1 cellular context compared by ENCODE assay signal in the genomic region with DNA sequence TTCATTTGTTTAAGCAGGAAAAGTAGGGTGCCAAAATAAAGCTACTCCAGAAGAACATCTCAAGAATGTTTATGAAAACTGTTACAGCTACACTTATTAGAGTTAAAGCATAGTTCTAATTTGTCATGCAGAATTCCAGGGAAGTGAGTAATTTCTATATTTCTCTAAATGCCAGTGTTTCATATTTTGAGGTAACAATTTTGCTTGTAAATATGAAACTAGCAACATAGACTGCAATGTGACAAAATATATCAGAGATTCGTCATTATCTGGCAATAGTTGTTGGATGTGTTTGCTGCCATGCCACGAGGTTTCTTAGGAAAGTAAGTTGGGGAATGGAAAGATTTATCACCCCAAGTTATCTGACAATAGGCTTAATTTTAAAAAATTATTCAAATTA.
TF ChIP-seq lines count a peak whose summit lies in the region.

No MANE protein-coding gene starts in this region.

TF ChIP-seq in A549, 52 proteins besides CTCF, POLR2A, EP300 and RAD21 (continued from another document):
- TF ChIP-seq ATOH8 (CRISPR knock-in tag; IDR thresholded peaks at IDR 0.05; ENCODE audit: low read depth), result no peak
- no peak for TF ChIP-seq ZC3H11A (IDR thresholded peaks at IDR 0.05)
- TF ChIP-seq HEYL (CRISPR knock-in tag; IDR thresholded peaks at IDR 0.05), result no peak
- no peak for TF ChIP-seq NFE2L2 (conservative IDR thresholded peaks at IDR 0.05; ENCODE audit: low read length)
- TF ChIP-seq FOXS1 (CRISPR knock-in tag; IDR thresholded peaks at IDR 0.05), result no peak
- no peak for TF ChIP-seq POLR2AphosphoS2 (conservative IDR thresholded peaks at IDR 0.05; ENCODE audit: low read length)
- TF ChIP-seq, protein P1, sequence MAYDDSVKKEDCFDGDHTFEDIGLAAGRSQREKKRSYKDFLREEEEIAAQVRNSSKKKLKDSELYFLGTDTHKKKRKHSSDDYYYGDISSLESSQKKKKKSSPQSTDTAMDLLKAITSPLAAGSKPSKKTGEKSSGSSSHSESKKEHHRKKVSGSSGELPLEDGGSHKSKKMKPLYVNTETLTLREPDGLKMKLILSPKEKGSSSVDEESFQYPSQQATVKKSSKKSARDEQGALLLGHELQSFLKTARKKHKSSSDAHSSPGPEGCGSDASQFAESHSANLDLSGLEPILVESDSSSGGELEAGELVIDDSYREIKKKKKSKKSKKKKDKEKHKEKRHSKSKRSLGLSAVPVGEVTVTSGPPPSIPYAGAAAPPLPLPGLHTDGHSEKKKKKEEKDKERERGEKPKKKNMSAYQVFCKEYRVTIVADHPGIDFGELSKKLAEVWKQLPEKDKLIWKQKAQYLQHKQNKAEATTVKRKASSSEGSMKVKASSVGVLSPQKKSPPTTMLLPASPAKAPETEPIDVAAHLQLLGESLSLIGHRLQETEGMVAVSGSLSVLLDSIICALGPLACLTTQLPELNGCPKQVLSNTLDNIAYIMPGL (CRISPR knock-in tag; IDR thresholded peaks at IDR 0.05; ENCODE audit: borderline replicate concordance), result no peak
- peak; percentile 82; the same call in 1 of the 2 replicates for TF ChIP-seq GATA3 (IDR thresholded peaks at IDR 0.05; ENCODE audit: borderline replicate concordance)
- no peak for TF ChIP-seq HDAC2 (IDR thresholded peaks at IDR 0.05)
- TF ChIP-seq ELK1 (IDR thresholded peaks at IDR 0.05; ENCODE audit: low read depth, low read length), result no peak
- peak in 1 of 2 experiments; percentile 51; a peak in 2 of 4 replicates for TF ChIP-seq CEBPB (IDR thresholded peaks at IDR 0.05)
- TF ChIP-seq HOXB13 (CRISPR knock-in tag; IDR thresholded peaks at IDR 0.05; ENCODE audit: low read depth), result no peak
- TF ChIP-seq ZFP36 (IDR thresholded peaks at IDR 0.05; ENCODE audit: borderline replicate concordance, partially characterized antibody), result no peak
- peak; percentile 37; the same call in 1 of the 2 replicates for TF ChIP-seq JUNB (IDR thresholded peaks at IDR 0.05)
- 0 out of 2 replicates have a peak, but pooled peaks have one; percentile 51 for TF ChIP-seq HOXB5 (CRISPR knock-in tag; IDR thresholded peaks at IDR 0.05)
- TF ChIP-seq RFX5 (IDR thresholded peaks at IDR 0.05), result no peak
- TF ChIP-seq REST (IDR thresholded peaks at IDR 0.05), result no peak
- no peak for TF ChIP-seq TFCP2L1 (CRISPR knock-in tag; IDR thresholded peaks at IDR 0.05)
- TF ChIP-seq CHD4 (IDR thresholded peaks at IDR 0.05; ENCODE audit: borderline replicate concordance), result no peak
- TF ChIP-seq ESRRA (IDR thresholded peaks at IDR 0.05; ENCODE audit: borderline replicate concordance, low read length), result no peak
- no peak for TF ChIP-seq JUN (IDR thresholded peaks at IDR 0.05)
- TF ChIP-seq, protein P2, sequence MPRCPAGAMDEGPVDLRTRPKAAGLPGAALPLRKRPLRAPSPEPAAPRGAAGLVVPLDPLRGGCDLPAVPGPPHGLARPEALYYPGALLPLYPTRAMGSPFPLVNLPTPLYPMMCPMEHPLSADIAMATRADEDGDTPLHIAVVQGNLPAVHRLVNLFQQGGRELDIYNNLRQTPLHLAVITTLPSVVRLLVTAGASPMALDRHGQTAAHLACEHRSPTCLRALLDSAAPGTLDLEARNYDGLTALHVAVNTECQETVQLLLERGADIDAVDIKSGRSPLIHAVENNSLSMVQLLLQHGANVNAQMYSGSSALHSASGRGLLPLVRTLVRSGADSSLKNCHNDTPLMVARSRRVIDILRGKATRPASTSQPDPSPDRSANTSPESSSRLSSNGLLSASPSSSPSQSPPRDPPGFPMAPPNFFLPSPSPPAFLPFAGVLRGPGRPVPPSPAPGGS (IDR thresholded peaks at IDR 0.05), result no peak
- no peak for TF ChIP-seq RARB (CRISPR knock-in tag; IDR thresholded peaks at IDR 0.05)
- TF ChIP-seq CBX2 (IDR thresholded peaks at IDR 0.05; ENCODE audit: borderline replicate concordance, low read depth), result no peak
- TF ChIP-seq PHF8 (IDR thresholded peaks at IDR 0.05; ENCODE audit: borderline replicate concordance, low read depth), result no peak
- TF ChIP-seq SREBF2 (IDR thresholded peaks at IDR 0.05), result no peak
- TF ChIP-seq, protein P3, sequence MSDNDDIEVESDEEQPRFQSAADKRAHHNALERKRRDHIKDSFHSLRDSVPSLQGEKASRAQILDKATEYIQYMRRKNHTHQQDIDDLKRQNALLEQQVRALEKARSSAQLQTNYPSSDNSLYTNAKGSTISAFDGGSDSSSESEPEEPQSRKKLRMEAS (IDR thresholded peaks at IDR 0.05), result peak; percentile 56
- no peak for TF ChIP-seq SMC3 (IDR thresholded peaks at IDR 0.05)
- TF ChIP-seq PBX3 (IDR thresholded peaks at IDR 0.05), result no peak
- TF ChIP-seq USF2 (IDR thresholded peaks at IDR 0.05), result no peak
- TF ChIP-seq HES2 (IDR thresholded peaks at IDR 0.05), result no peak
- TF ChIP-seq MYC (IDR thresholded peaks at IDR 0.05; ENCODE audit: borderline replicate concordance, low read length), result no peak
- TF ChIP-seq KDM1A (IDR thresholded peaks at IDR 0.05; ENCODE audit: low read depth), result no peak
- TF ChIP-seq MAFK (IDR thresholded peaks at IDR 0.05; ENCODE audit: partially characterized antibody), result no peak
- no peak for TF ChIP-seq EHF (CRISPR knock-in tag; IDR thresholded peaks at IDR 0.05)
- no peak for TF ChIP-seq RCOR1 (IDR thresholded peaks at IDR 0.05; ENCODE audit: low read depth, low read length)
- TF ChIP-seq MAZ (IDR thresholded peaks at IDR 0.05; ENCODE audit: borderline replicate concordance, low read depth, low read length), result no peak
- no peak for TF ChIP-seq KDM5A (IDR thresholded peaks at IDR 0.05)
